Comparison of ENCODE assay signal across 15 cellular contexts in genomic region chr21:21712761-21713558, GRCh38.
DNase-seq lines count a peak whose midpoint lies in the region; ATAC-seq and TF ChIP-seq lines count a peak whose summit lies in the region.
"Had no signal": no experiment of that assay in that cellular context is flagged by ENCODE, and none has a peak within 500 bp of the region (broad histone marks: within the 10 kb centered on the region; RNA-seq: fewer than 3 reads in every experiment).

No MANE protein-coding gene starts in this region.

- DNase-seq in right cardiac atrium = no peak
- no peak for DNase-seq in heart left ventricle
- peak; percentile 62 for DNase-seq in astrocyte of the cerebellum (ENCODE audit: low read depth)
- peak; percentile 47 for DNase-seq in inferior parietal cortex (ENCODE audit: extremely low spot score)
- DNase-seq in nucleus accumbens (lab: John Stamatoyannopoulos, UW) = no peak
- DNase-seq in HUDEP-2 (lab: John Stamatoyannopoulos, UW; ENCODE audit: unreplicated experiment in 76 of 76) = no peak
- DNase-seq: COR-L47, endodermal cell, GF-D8, MV-4-11, NCI-H2081, RPMI8226 had no signal

- H3K27me3 ChIP-seq in right cardiac atrium (ENCODE audit: control insufficient read depth, insufficient read depth) (no peaks in the 10 kb centered on the region), heart left ventricle (no peaks in the 10 kb centered on the region)

- H3K27ac ChIP-seq in right cardiac atrium (ENCODE audit: low read length) (no peak overlapping the region), heart left ventricle (no peak overlapping the region)
- H3K27ac ChIP-seq: parathyroid adenoma had no signal

- TF ChIP-seq CTCF in heart left ventricle (IDR thresholded peaks at IDR 0.05) (no peak), astrocyte of the cerebellum (IDR thresholded peaks at IDR 0.05; ENCODE audit: low read depth, low read length, missing control alignments) (no peak)

- ATAC-seq in right cardiac atrium = peak; percentile 51 to 55
- no peak for ATAC-seq in heart left ventricle
- no peak for ATAC-seq in GM19023 (IDR thresholded peaks at IDR 0.05; ENCODE audit: unreplicated experiment)
- ATAC-seq in GM18870 (IDR thresholded peaks at IDR 0.05; ENCODE audit: unreplicated experiment) = no peak

- H3K4me1 ChIP-seq in right cardiac atrium (ENCODE audit: control insufficient read depth, insufficient read depth, low read length) (no peaks in the 10 kb centered on the region), heart left ventricle (no peaks in the 10 kb centered on the region)
- H3K4me1 ChIP-seq: parathyroid adenoma had no signal

- H3K4me3 ChIP-seq in right cardiac atrium (ENCODE audit: low read length) (no peak overlapping the region), heart left ventricle (no peak overlapping the region), astrocyte of the cerebellum (ENCODE audit: low read depth, low read length) (no peak overlapping the region)

- no peaks in the 10 kb centered on the region for H3K9me3 ChIP-seq in right cardiac atrium (ENCODE audit: control insufficient read depth, low read length)
- H3K9me3 ChIP-seq in heart left ventricle = no peaks in the 10 kb centered on the region

- intact Hi-C loops in right cardiac atrium (cut with DNase I) (no loop called here), heart left ventricle (cut with DNase I) (no loop called here)

- 33% methylated on average over 4 of the region's 4 CpGs for WGBS in right cardiac atrium
- 46 to 54% (median 48%) methylated on average over 4 of the region's 4 CpGs for WGBS in heart left ventricle, 4 donors

- no peak for TF ChIP-seq POLR2A in heart left ventricle (IDR thresholded peaks at IDR 0.05)

- H3K36me3 ChIP-seq in heart left ventricle = no peaks in the 10 kb centered on the region

- in situ Hi-C loops in astrocyte of the cerebellum (cut with HindIII; ENCODE audit: low sequenced_read_pairs) = no loop called here

Comparison
In these comparisons a context has a peak if more than half of its experiments do, and no peak if none do; other contexts are left out.
1. ATAC-seq: peak in right cardiac atrium (2 of 2); none in heart left ventricle (0 of 4), GM19023 (single experiment) and GM18870 (single experiment).
2. DNase-seq: peak in astrocyte of the cerebellum (single experiment) and inferior parietal cortex (single experiment); none in right cardiac atrium (0 of 3), heart left ventricle (0 of 5), nucleus accumbens (0 of 56) and HUDEP-2 (0 of 76).